In the genomic region with DNA sequence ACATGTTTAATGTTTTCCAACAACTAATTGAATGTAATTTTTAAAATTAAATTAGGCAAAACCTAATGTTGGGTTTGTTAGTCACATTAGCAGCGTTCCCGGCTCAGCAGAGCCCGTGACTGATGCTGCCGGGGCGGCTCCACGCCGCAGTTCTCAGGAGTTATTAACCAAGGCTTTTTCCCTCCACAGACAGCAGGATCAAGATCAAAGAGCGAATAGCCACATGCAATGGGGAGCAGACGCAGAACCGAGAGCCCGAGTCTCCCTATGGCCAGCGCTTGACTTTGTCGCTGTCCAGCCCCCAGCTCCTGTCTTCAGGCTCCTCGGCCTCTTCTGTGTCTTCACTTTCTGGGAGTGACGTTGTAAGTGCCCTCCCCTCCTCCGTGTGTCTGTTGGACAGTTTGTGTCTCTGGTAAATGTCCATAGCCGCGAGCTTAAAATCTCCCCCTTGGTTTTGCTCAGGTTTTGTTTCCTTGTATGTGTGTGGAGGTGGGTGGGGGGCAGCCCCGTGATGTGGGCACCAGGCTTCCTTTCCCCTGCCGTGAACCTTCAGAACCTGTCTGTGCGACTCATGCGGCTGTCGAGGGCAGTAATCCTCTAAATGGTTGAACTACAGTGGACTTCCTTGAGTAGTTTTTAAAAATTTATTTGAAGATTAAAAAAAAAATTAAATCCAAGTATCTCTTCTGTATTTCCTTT, we compare ENCODE assay signal across 2 cellular contexts.
TF ChIP-seq lines count a peak whose summit lies in the region.

No MANE protein-coding gene starts in this region.

TF ChIP-seq in GM23338, 12 proteins besides CTCF, POLR2A, EP300 and RAD21:
- TF ChIP-seq, protein P1, sequence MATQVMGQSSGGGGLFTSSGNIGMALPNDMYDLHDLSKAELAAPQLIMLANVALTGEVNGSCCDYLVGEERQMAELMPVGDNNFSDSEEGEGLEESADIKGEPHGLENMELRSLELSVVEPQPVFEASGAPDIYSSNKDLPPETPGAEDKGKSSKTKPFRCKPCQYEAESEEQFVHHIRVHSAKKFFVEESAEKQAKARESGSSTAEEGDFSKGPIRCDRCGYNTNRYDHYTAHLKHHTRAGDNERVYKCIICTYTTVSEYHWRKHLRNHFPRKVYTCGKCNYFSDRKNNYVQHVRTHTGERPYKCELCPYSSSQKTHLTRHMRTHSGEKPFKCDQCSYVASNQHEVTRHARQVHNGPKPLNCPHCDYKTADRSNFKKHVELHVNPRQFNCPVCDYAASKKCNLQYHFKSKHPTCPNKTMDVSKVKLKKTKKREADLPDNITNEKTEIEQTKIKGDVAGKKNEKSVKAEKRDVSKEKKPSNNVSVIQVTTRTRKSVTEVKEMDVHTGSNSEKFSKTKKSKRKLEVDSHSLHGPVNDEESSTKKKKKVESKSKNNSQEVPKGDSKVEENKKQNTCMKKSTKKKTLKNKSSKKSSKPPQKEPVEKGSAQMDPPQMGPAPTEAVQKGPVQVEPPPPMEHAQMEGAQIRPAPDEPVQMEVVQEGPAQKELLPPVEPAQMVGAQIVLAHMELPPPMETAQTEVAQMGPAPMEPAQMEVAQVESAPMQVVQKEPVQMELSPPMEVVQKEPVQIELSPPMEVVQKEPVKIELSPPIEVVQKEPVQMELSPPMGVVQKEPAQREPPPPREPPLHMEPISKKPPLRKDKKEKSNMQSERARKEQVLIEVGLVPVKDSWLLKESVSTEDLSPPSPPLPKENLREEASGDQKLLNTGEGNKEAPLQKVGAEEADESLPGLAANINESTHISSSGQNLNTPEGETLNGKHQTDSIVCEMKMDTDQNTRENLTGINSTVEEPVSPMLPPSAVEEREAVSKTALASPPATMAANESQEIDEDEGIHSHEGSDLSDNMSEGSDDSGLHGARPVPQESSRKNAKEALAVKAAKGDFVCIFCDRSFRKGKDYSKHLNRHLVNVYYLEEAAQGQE (IDR thresholded peaks at IDR 0.05; ENCODE audit: unreplicated experiment): peak; percentile 41
- no peak for TF ChIP-seq EZH2phosphoT487 (IDR thresholded peaks at IDR 0.05; ENCODE audit: unreplicated experiment)

TF ChIP-seq in HEK293, 187 proteins besides CTCF, POLR2A, EP300 and RAD21:
- TF ChIP-seq, protein P1 (tag by site-specific recombination; IDR thresholded peaks at IDR 0.05): peak; percentile 78
- TF ChIP-seq MZF1 (tag by site-specific recombination; IDR thresholded peaks at IDR 0.05; ENCODE audit: borderline replicate concordance) (no peak), ZNF548 (tag by site-specific recombination; IDR thresholded peaks at IDR 0.05) (no peak), ZBTB48 (tag by site-specific recombination; IDR thresholded peaks at IDR 0.05) (no peak)
